Comparison of ENCODE assay signal across 8 cellular contexts in genomic region chr12:29380536-29381523, GRCh38. TPM values are rescaled to one million over a fixed set of nuclear protein-coding genes. Genes with fewer than 3 reads are reported as not detected.
DNase-seq lines count a peak whose midpoint lies in the region; ATAC-seq and TF ChIP-seq lines count a peak whose summit lies in the region.

Gene ERGIC2, minus strand, starts transcription at chr12:29381172. Its CDS starts 9,539 bp downstream, at chr12:29371633.

- H3K4me3 ChIP-seq in Jurkat, Clone E6-1 (ENCODE audit: low read length) = peak within 1 kb of the TSS; percentile 95
- H3K4me3 ChIP-seq in PC-9 (peak within 1 kb of the TSS; percentile 81), epithelial cell of proximal tubule (ENCODE audit: low read depth, low read length) (peak within 1 kb of the TSS; percentile 98)

- H3K27ac ChIP-seq in PC-9 = peak within 1 kb of the TSS; percentile 91

- peaks cover 50% of the 10 kb centered on the region for H3K79me2 ChIP-seq in PC-9 (ENCODE audit: low read depth)

- CTCF ChIA-PET in PC-9 (lab: Charles Lee) = interaction anchor here (1.1 kb wide), 1 partner anchor 63 kb away, joined by 3 read pairs; no protein-coding TSS in a partner anchor

- ATAC-seq in GM21619 (IDR thresholded peaks at IDR 0.05; ENCODE audit: unreplicated experiment) = peak; percentile 95

- H2AFZ ChIP-seq in PC-9 = peak within 1 kb of the TSS; percentile 97

- H3K36me3 ChIP-seq in PC-9 (ENCODE audit: low read depth) = peaks cover 15% of the 10 kb centered on the region; the same call in 1 of the 2 replicates

- H3K27me3 ChIP-seq in PC-9 (ENCODE audit: insufficient read depth, low read depth) = no peaks in the 10 kb centered on the region

- intact Hi-C loops in PC-9 (cut with micrococcal nuclease; ENCODE audit: unreplicated experiment) = loop anchor here (1.0 to 10.0 kb wide), 5 partner anchors 47 to 1374 kb away; partner anchors contain the start of gene CAPRIN2

- POLR2A ChIA-PET in PC-9 (lab: Charles Lee; ENCODE audit: unreplicated experiment) = interaction anchor here (0.5 to 1.0 kb wide), 7 partner anchors 14 to 1911 kb away, joined by 3 to 10 read pairs (median 5); no protein-coding TSS in a partner anchor

- H3F3A ChIP-seq in PC-9 (ENCODE audit: insufficient read depth, low read depth) = peaks cover 4% of the 10 kb centered on the region; the same call in 1 of the 2 replicates

- BruUV-seq in PC-9 (replicated peaks; lab: Mats Ljungman, UMichigan) = TSS peak; percentile 74

- H3K4me1 ChIP-seq in PC-9 (replicated peaks; ENCODE audit: insufficient read depth) = peaks cover 18% of the 10 kb centered on the region

- DNase-seq in DMS153 (lab: John Stamatoyannopoulos, UW) (peak; percentile 99), PC-9 (peak; percentile 94 to 97), epithelial cell of proximal tubule (ENCODE audit: low read depth) (peak; percentile 98), mucosa of gallbladder (ENCODE audit: low spot score) (peak; percentile 98)
- peak; percentile 99 for DNase-seq in Jurkat, Clone E6-1 (ENCODE audit: low read depth, low spot score)
- peak; percentile 86 for DNase-seq in activated T-cell treated with anti-CD3 and anti-CD28 coated beads, Interleukin-2, amount 50 U/mL, for 1 hour
- DNase-seq in stimulated activated CD8-positive, alpha-beta memory T cell treated with anti-CD3 and anti-CD28 coated beads, Interleukin-4, amount 100 ng/mL, for 4 hours (ENCODE audit: low read depth in 2 of 2, low spot score in 1 of 2) = peak; percentile 72 to 78

- TF ChIP-seq CTCF in PC-9 (conservative IDR thresholded peaks at IDR 0.05) = no peak
- TF ChIP-seq CTCF in epithelial cell of proximal tubule (conservative IDR thresholded peaks at IDR 0.05; ENCODE audit: low read depth, low read length) = no peak

- peaks cover 14% of the 10 kb centered on the region; the same call in 1 of the 2 replicates for H4K20me1 ChIP-seq in PC-9 (ENCODE audit: insufficient read depth)

- no peaks in the 10 kb centered on the region for H3K9me3 ChIP-seq in PC-9 (ENCODE audit: insufficient read depth, low read depth)

- peak within 1 kb of the TSS; percentile 89 for H3K4me2 ChIP-seq in PC-9

- no peaks in the 10 kb centered on the region for H3K9me2 ChIP-seq in PC-9 (ENCODE audit: insufficient read depth)

RNA-seq across cellular contexts. Expression of gene ERGIC2, which starts in this region (rescaled TPM):
- 98.9 TPM for polyA plus RNA-seq in Jurkat, Clone E6-1 (2012; ENCODE audit: insufficient read depth, insufficient read length)
- total RNA-seq in PC-9 (2021) (95.5 and 141 TPM in 2 replicates), epithelial cell of proximal tubule (68.4 and 112 TPM in 2 replicates), mucosa of gallbladder (74.6 TPM)

Comparison
In these comparisons a context has a peak if more than half of its experiments do, and no peak if none do; other contexts are left out.
1. Peak in every context shown above with its lines: DNase-seq, ATAC-seq, H3K4me3 ChIP-seq and H3K27ac ChIP-seq.